In the genomic region with DNA sequence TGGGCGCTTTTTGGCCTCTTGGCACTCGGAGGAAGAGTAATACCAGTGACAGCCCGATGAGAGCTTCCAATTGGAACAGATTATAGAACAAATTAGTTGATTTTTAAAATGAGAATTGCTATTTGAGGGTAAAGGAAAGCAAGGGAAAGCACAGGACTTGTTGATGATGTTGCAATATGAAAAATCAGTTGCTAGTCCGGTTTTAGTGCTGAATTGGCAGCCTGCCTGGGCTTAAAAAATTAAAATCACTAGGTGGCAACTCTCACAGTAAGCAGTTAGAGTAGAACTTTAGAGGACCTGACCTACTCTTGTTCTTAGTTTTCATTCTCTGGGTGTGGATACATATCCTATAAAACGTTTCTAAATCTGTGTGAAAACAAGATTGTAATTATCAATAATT, we compare ENCODE assay signal across 13 cellular contexts. TPM values are rescaled to one million over a fixed set of nuclear protein-coding genes. Genes with fewer than 3 reads are reported as not detected.
DNase-seq lines count a peak whose midpoint lies in the region; ATAC-seq and TF ChIP-seq lines count a peak whose summit lies in the region.
"Had no signal": no experiment of that assay in that cellular context is flagged by ENCODE, and none has a peak within 500 bp of the region (broad histone marks: within the 10 kb centered on the region; RNA-seq: fewer than 3 reads in every experiment).

No MANE protein-coding gene starts in this region.

- no peaks in the 10 kb centered on the region for H3K36me3 ChIP-seq in uterus

- DNase-seq in right cardiac atrium (peak in 2 of 3 donors; percentile 26 to 54), Right ventricle myocardium superior (no peak), memory B cell (ENCODE audit: low spot score in 2 of 2) (no peak), uterus (peak; percentile 49 to 58), KBM-7 (no peak), NCI-H2029 (lab: John Stamatoyannopoulos, UW) (no peak)
- DNase-seq: DMS79, posterior cingulate gyrus had no signal

- no peak overlapping the region for H3K4me3 ChIP-seq in right cardiac atrium (ENCODE audit: low read length)
- H3K4me3 ChIP-seq in uterus, result no peak overlapping the region

- intact Hi-C loops in right cardiac atrium (cut with DNase I) (loop anchor here in 1 of 4 donors (10.0 kb wide), 1 partner anchor 80 kb away; no protein-coding TSS in a partner anchor), Right ventricle myocardium superior (cut with DNase I) (no loop called here), uterus (cut with DNase I; ENCODE audit: low total_unique reads) (no loop called here)

- H3K27ac ChIP-seq in right cardiac atrium (ENCODE audit: low read length) (no peak overlapping the region), uterus (peak overlapping the region; percentile 98 to 100)

- H3K4me3 Mint-ChIP-seq in brain (peak overlapping the region; percentile 90 to 95 (median 93)), memory B cell (peak overlapping the region; percentile 27)
- H3K4me3 Mint-ChIP-seq: dendritic cell treated with granulocyte-macrophage colony-stimulating factor and Interleukin-4, amounts not matched to agents 40 ng/mL and 50 ng/mL, for 4 days had no signal

- H3K9me3 Mint-ChIP-seq in brain (no peaks in the 10 kb centered on the region), memory B cell (no peaks in the 10 kb centered on the region)
- H3K9me3 Mint-ChIP-seq: dendritic cell treated with granulocyte-macrophage colony-stimulating factor and Interleukin-4, amounts not matched to agents 40 ng/mL and 50 ng/mL, for 4 days had no signal

- no peak for TF ChIP-seq POLR2A in uterus (IDR thresholded peaks at IDR 0.05)

- no peaks in the 10 kb centered on the region for H3K27me3 ChIP-seq in right cardiac atrium (ENCODE audit: control insufficient read depth, insufficient read depth)
- no peaks in the 10 kb centered on the region for H3K27me3 ChIP-seq in uterus

- H3K27ac Mint-ChIP-seq in brain, result peak overlapping the region in 2 of 5 experiments; percentile 51 to 93
- H3K27ac Mint-ChIP-seq in memory B cell, result peak overlapping the region; percentile 85
- H3K27ac Mint-ChIP-seq: dendritic cell treated with granulocyte-macrophage colony-stimulating factor and Interleukin-4, amounts not matched to agents 40 ng/mL and 50 ng/mL, for 4 days had no signal

- H3K4me1 Mint-ChIP-seq in brain, result peaks cover 28% of the 10 kb centered on the region
- peaks cover 24% of the 10 kb centered on the region for H3K4me1 Mint-ChIP-seq in memory B cell

- H3K27me3 Mint-ChIP-seq in brain (peaks cover 7% of the 10 kb centered on the region), memory B cell (no peaks in the 10 kb centered on the region)
- H3K27me3 Mint-ChIP-seq: dendritic cell treated with granulocyte-macrophage colony-stimulating factor and Interleukin-4, amounts not matched to agents 40 ng/mL and 50 ng/mL, for 4 days had no signal

- H3K36me3 Mint-ChIP-seq in brain, result peaks cover 47% of the 10 kb centered on the region
- H3K36me3 Mint-ChIP-seq in memory B cell, result peaks cover 12% of the 10 kb centered on the region

- in situ Hi-C loops in KBM-7 (cut with MboI; ENCODE audit: low pct_unique_long_range_greater_than_20kb, low sequenced_read_pairs), result no loop called here

- no peaks in the 10 kb centered on the region for H3K9me3 ChIP-seq in right cardiac atrium (ENCODE audit: control insufficient read depth, low read length)
- H3K9me3 ChIP-seq in uterus, result no peaks in the 10 kb centered on the region

- TF ChIP-seq CTCF in brain (conservative IDR thresholded peaks at IDR 0.05) (no peak), uterus (IDR thresholded peaks at IDR 0.05) (no peak)

- WGBS in right cardiac atrium, result 63% methylated on average over 5 of the region's 5 CpGs

- ATAC-seq in right cardiac atrium (no peak), Right ventricle myocardium superior (ENCODE audit: poor library complexity) (no peak), memory B cell (ENCODE audit: low read depth) (no peak), GM19328 (IDR thresholded peaks at IDR 0.05; ENCODE audit: unreplicated experiment) (no peak)

- H3K4me1 ChIP-seq in right cardiac atrium (ENCODE audit: control insufficient read depth, insufficient read depth, low read length) (no peaks in the 10 kb centered on the region), uterus (peaks cover 2 to 5% of the 10 kb centered on the region in 2 donors)

RNA-seq across cellular contexts. Expression of gene SCAANT1, which starts 2.1 kb away (rescaled TPM):
- total RNA-seq in right cardiac atrium (not detected), Right ventricle myocardium superior (not detected), uterus (not detected)
- polyA plus RNA-seq in right cardiac atrium (not detected), brain (ENCODE audit: insufficient read depth, low read depth, low replicate concordance) (not detected)
- total RNA-seq: T-helper 2 cell treated with Interferon-gamma antibody and Interleukin-4, amounts not matched to agents 100 ng/mL and 5 ng/mL, for 36 hours; urinary bladder had no signal
- polyA plus RNA-seq: urinary bladder had no signal

RNA-seq across cellular contexts. Expression of gene ATXN7, which starts 50.6 kb away (rescaled TPM):
- total RNA-seq in right cardiac atrium (10 to 100 TPM; 11.1 to 18.9 (median 13.4) TPM), Right ventricle myocardium superior (13.5 TPM), uterus (10 to 100 TPM in 2 of 4 donors, 1 to 10 TPM in 2; 3.3 to 42.5 (median 17.9) TPM)
- polyA plus RNA-seq in right cardiac atrium (4.8 TPM), brain (ENCODE audit: insufficient read depth, low read depth, low replicate concordance) (2.8 TPM)

RNA-seq across cellular contexts. Expression of gene THOC7, which starts 50.7 kb away (rescaled TPM):
- total RNA-seq in right cardiac atrium, result 10 to 100 TPM; 61.6 to 68.0 (median 66.6) TPM
- polyA plus RNA-seq in right cardiac atrium, result 109 TPM
- 84.9 TPM for total RNA-seq in Right ventricle myocardium superior
- polyA plus RNA-seq in brain (ENCODE audit: insufficient read depth, low read depth, low replicate concordance), result 32.1 TPM
- 10 to 100 TPM; 25.4 to 86.2 (median 52.0) TPM for total RNA-seq in uterus

Comparison
In these comparisons a context has a peak if more than half of its experiments do, and no peak if none do; other contexts are left out.
1. DNase-seq: peak in right cardiac atrium (2 of 3) and uterus (2 of 2); none in Right ventricle myocardium superior (single experiment), memory B cell (0 of 2), KBM-7 (single experiment) and NCI-H2029 (single experiment).